ENCODE assay signal across 14 cellular contexts in genomic region chr1:26717066-26717465, GRCh38. TPM values are rescaled to one million over a fixed set of nuclear protein-coding genes. Genes with fewer than 3 reads are reported as not detected.
DNase-seq lines count a peak whose midpoint lies in the region; ATAC-seq, FAIRE-seq and TF ChIP-seq lines count a peak whose summit lies in the region.
"Had no signal": no experiment of that assay in that cellular context is flagged by ENCODE, and none has a peak within 500 bp of the region (broad histone marks: within the 10 kb centered on the region; RNA-seq: fewer than 3 reads in every experiment).

No MANE protein-coding gene starts in this region.

- peaks cover 6 to 52% of the 10 kb centered on the region in 2 donors for H3K36me3 Mint-ChIP-seq in CD4-positive, alpha-beta memory T cell
- H3K36me3 Mint-ChIP-seq in activated naive CD8-positive, alpha-beta T cell = peaks cover 15% of the 10 kb centered on the region

- no peak for FAIRE-seq in A549 (lab: Jason Lieb, UNC)

- TF ChIP-seq RAD21 in A549 (conservative IDR thresholded peaks at IDR 0.05 in 1 of 2, IDR thresholded peaks at IDR 0.05 in 1 of 2) = no peak

- peak overlapping the region in 6 of 7 donors; percentile 0 to 87 (median 56) for H3K27ac Mint-ChIP-seq in CD4-positive, alpha-beta memory T cell
- peak overlapping the region; percentile 75 for H3K27ac Mint-ChIP-seq in activated naive CD8-positive, alpha-beta T cell

- POLR2A ChIA-PET in A549 (lab: Yijun Ruan, JAX) = no interaction called here
- POLR2A ChIA-PET in CD4-positive, alpha-beta memory T cell (lab: Charles Lee; ENCODE audit: partially characterized antibody) = interaction anchor here (1.4 to 5.4 kb wide), 4 partner anchors 13 to 25 kb away, joined by 4 to 29 read pairs (median 8); partner anchors contain the start of gene ARID1A

- H3K4me3 Mint-ChIP-seq in CD4-positive, alpha-beta memory T cell = peak overlapping the region in 5 of 8 donors; percentile 13 to 56 (median 22)
- peak overlapping the region; percentile 30 for H3K4me3 Mint-ChIP-seq in activated naive CD8-positive, alpha-beta T cell

- WGBS in A549 (ENCODE audit: missing lambda C conversion rate) = 8% methylated on average over 1 of the region's 1 CpG
- 8% methylated on average over 1 of the region's 1 CpG for WGBS in esophagus muscularis mucosa

- intact Hi-C loops in CD4-positive, alpha-beta memory T cell (cut with micrococcal nuclease) = no loop called here
- intact Hi-C loops in lower lobe of right lung (cut with DNase I) (no loop called here), esophagus muscularis mucosa (cut with DNase I) (no loop called here)

- no peaks in the 10 kb centered on the region for H3K9me3 ChIP-seq in A549
- H3K9me3 ChIP-seq in CD4-positive, alpha-beta memory T cell (ENCODE audit: control insufficient read depth in 1 of 2, low read length in 2 of 2) = no peaks in the 10 kb centered on the region
- no peaks in the 10 kb centered on the region for H3K9me3 ChIP-seq in lower lobe of right lung
- no peaks in the 10 kb centered on the region for H3K9me3 ChIP-seq in esophagus muscularis mucosa
- H3K9me3 ChIP-seq: adrenal gland, Peyer's patch had no signal

- H3K36me3 ChIP-seq in CD4-positive, alpha-beta memory T cell (ENCODE audit: insufficient read depth, low read length) = no peaks in the 10 kb centered on the region
- H3K36me3 ChIP-seq in lower lobe of right lung (peaks cover 16% of the 10 kb centered on the region), esophagus muscularis mucosa (peaks cover 0 to 5% (median 0%) of the 10 kb centered on the region in 4 donors)
- H3K36me3 ChIP-seq: adrenal gland, Peyer's patch had no signal

- no peak for DNase-seq in A549 (ENCODE audit: low read depth in 1 of 2, low spot score in 1 of 2)
- no peak for DNase-seq in CD4-positive, alpha-beta memory T cell
- DNase-seq in lower lobe of right lung = no peak
- no peak for DNase-seq in NOMO-1 treated with dmso at 0.1 percent for 144 hours (lab: John Stamatoyannopoulos, UW; ENCODE audit: unreplicated experiment)
- no peak for DNase-seq in esophagus muscularis mucosa (ENCODE audit: extremely low spot score)
- DNase-seq: adrenal gland; effector CD4-positive, alpha-beta T cell; NCI-H187; Peyer's patch; stimulated activated CD4-positive, alpha-beta T cell treated with anti-CD3 and anti-CD28 coated beads, Interleukin-15, amount 100 ng/mL, for 24 hours; stimulated activated naive CD4-positive, alpha-beta T cell had no signal

- TF ChIP-seq EP300 in A549 (IDR thresholded peaks at IDR 0.05) = no peak
- no peak for TF ChIP-seq EP300 in esophagus muscularis mucosa (IDR thresholded peaks at IDR 0.05)

- CTCF ChIA-PET in A549 (lab: Yijun Ruan, JAX) = interaction anchor here (1.3 to 2.3 kb wide), 3 partner anchors 13 to 114 kb away, joined by 3 to 13 read pairs (median 6); no protein-coding TSS in a partner anchor
- CTCF ChIA-PET in CD4-positive, alpha-beta memory T cell (lab: Charles Lee; ENCODE audit: partially characterized antibody) = interaction anchor here (2.4 kb wide), 1 partner anchor 26 kb away, joined by 6 read pairs; no protein-coding TSS in a partner anchor

- H3K27me3 Mint-ChIP-seq in CD4-positive, alpha-beta memory T cell = no peaks in the 10 kb centered on the region
- H3K27me3 Mint-ChIP-seq in activated naive CD8-positive, alpha-beta T cell = no peaks in the 10 kb centered on the region

- TF ChIP-seq POLR2A in A549 (IDR thresholded peaks at IDR 0.05; ENCODE audit: low read length) (no peak), esophagus muscularis mucosa (IDR thresholded peaks at IDR 0.05; ENCODE audit: low read depth) (no peak)

- H3K27me3 ChIP-seq in CD4-positive, alpha-beta memory T cell (ENCODE audit: insufficient read depth, low read length) = no peaks in the 10 kb centered on the region
- H3K27me3 ChIP-seq in lower lobe of right lung (ENCODE audit: low read depth) (no peaks in the 10 kb centered on the region), esophagus muscularis mucosa (no peaks in the 10 kb centered on the region)
- H3K27me3 ChIP-seq: adrenal gland, Peyer's patch had no signal

- H3K9me3 Mint-ChIP-seq in CD4-positive, alpha-beta memory T cell = no peaks in the 10 kb centered on the region
- no peaks in the 10 kb centered on the region for H3K9me3 Mint-ChIP-seq in activated naive CD8-positive, alpha-beta T cell (ENCODE audit: low read depth)

- H3K4me3 ChIP-seq in A549 (no peak overlapping the region), lower lobe of right lung (no peak overlapping the region), esophagus muscularis mucosa (no peak overlapping the region)
- H3K4me3 ChIP-seq in CD4-positive, alpha-beta memory T cell (ENCODE audit: low read length in 2 of 2) = no peak overlapping the region
- H3K4me3 ChIP-seq: adrenal gland, Peyer's patch had no signal

- H3K4me2 ChIP-seq in A549 = peak overlapping the region; percentile 1; the same call in 1 of the 3 replicates

- ATAC-seq in A549 = peak in 1 of 2 experiments; percentile 34; a peak in 1 of 6 replicates
- peak; percentile 60 to 67 for ATAC-seq in lower lobe of right lung
- ATAC-seq in HG03442 (IDR thresholded peaks at IDR 0.05; ENCODE audit: unreplicated experiment) = no peak
- no peak for ATAC-seq in GM19035 (IDR thresholded peaks at IDR 0.05; ENCODE audit: unreplicated experiment)

- TF ChIP-seq CTCF in A549 (IDR thresholded peaks at IDR 0.05) (no peak), lower lobe of right lung (IDR thresholded peaks at IDR 0.05) (no peak), esophagus muscularis mucosa (IDR thresholded peaks at IDR 0.05) (no peak)

- peaks cover 68 to 93% (median 82%) of the 10 kb centered on the region in 4 donors for H3K4me1 Mint-ChIP-seq in CD4-positive, alpha-beta memory T cell
- H3K4me1 Mint-ChIP-seq in activated naive CD8-positive, alpha-beta T cell (ENCODE audit: low read depth) = peaks cover 90% of the 10 kb centered on the region

- H3K4me1 ChIP-seq in A549 (peaks cover 38% of the 10 kb centered on the region), lower lobe of right lung (peaks cover 97% of the 10 kb centered on the region), esophagus muscularis mucosa (peaks cover 84 to 100% (median 97%) of the 10 kb centered on the region in 4 donors)
- H3K4me1 ChIP-seq in CD4-positive, alpha-beta memory T cell (ENCODE audit: insufficient read depth, low read length) = peaks cover 96% of the 10 kb centered on the region

- H3K27ac ChIP-seq in A549 (no peak overlapping the region), lower lobe of right lung (no peak overlapping the region), esophagus muscularis mucosa (replicated peaks in 1 of 4) (no peak overlapping the region)
- no peak overlapping the region for H3K27ac ChIP-seq in CD4-positive, alpha-beta memory T cell (ENCODE audit: low read depth, low read length)
- H3K27ac ChIP-seq: adrenal gland had no signal

TF ChIP-seq in A549, 52 proteins besides CTCF, POLR2A, EP300 and RAD21 (continues in another document):
- TF ChIP-seq SMC3 (IDR thresholded peaks at IDR 0.05) (no peak), HDAC2 (IDR thresholded peaks at IDR 0.05) (no peak), ELK1 (IDR thresholded peaks at IDR 0.05; ENCODE audit: low read depth, low read length) (no peak), GATA3 (IDR thresholded peaks at IDR 0.05; ENCODE audit: borderline replicate concordance) (no peak), RNF2 (IDR thresholded peaks at IDR 0.05; ENCODE audit: borderline replicate concordance, low read depth) (no peak), REST (IDR thresholded peaks at IDR 0.05) (no peak), EHMT2 (IDR thresholded peaks at IDR 0.05; ENCODE audit: low read depth) (no peak), KDM5A (IDR thresholded peaks at IDR 0.05) (no peak), SREBF2 (IDR thresholded peaks at IDR 0.05) (no peak)

RNA-seq across cellular contexts. Expression of gene ARID1A, which starts 21.3 kb away (rescaled TPM):
- polyA plus RNA-seq in A549 (2011; rRNA removed) = 17.4 and 23.9 TPM in 2 replicates
- 29.6 and 37.4 TPM in 2 replicates for polyA plus RNA-seq in A549 (2012; cell fraction: cytosol; rRNA removed)
- polyA plus RNA-seq in A549 (2012; cell fraction: nucleus; rRNA removed) = 71.0 and 103 TPM in 2 replicates
- polyA plus RNA-seq in A549 (2017; fragmentation: RNase III; extraction: RNeasy Plus Mini Kit Qiagen cat#74134 plus additional on column Dnase treatment) = 21.4 to 24.1 TPM (median 22.4 TPM) in 3 replicates
- 40.8 and 48.3 TPM in 2 replicates for polyA minus RNA-seq in A549 (2011; rRNA and poly(A)+ RNA removed)
- total RNA-seq in CD4-positive, alpha-beta memory T cell = 100 to 1,000 TPM; 112 to 127 TPM
- 10 to 100 TPM in 1 of 2 donors, 1 to 10 TPM in 1; 4.2 to 30.4 TPM for polyA plus RNA-seq in CD4-positive, alpha-beta memory T cell
- total RNA-seq in lower lobe of right lung = 72.4 TPM
- 10 to 100 TPM; 36.8 to 76.2 (median 44.5) TPM for total RNA-seq in esophagus muscularis mucosa

Comparison
In these comparisons a context has a peak if more than half of its experiments do, and no peak if none do; other contexts are left out.
1. ATAC-seq: peak in lower lobe of right lung (2 of 2); none in HG03442 (single experiment) and GM19035 (single experiment).